Comparison of ENCODE assay signal across 8 cellular contexts in the genomic region with DNA sequence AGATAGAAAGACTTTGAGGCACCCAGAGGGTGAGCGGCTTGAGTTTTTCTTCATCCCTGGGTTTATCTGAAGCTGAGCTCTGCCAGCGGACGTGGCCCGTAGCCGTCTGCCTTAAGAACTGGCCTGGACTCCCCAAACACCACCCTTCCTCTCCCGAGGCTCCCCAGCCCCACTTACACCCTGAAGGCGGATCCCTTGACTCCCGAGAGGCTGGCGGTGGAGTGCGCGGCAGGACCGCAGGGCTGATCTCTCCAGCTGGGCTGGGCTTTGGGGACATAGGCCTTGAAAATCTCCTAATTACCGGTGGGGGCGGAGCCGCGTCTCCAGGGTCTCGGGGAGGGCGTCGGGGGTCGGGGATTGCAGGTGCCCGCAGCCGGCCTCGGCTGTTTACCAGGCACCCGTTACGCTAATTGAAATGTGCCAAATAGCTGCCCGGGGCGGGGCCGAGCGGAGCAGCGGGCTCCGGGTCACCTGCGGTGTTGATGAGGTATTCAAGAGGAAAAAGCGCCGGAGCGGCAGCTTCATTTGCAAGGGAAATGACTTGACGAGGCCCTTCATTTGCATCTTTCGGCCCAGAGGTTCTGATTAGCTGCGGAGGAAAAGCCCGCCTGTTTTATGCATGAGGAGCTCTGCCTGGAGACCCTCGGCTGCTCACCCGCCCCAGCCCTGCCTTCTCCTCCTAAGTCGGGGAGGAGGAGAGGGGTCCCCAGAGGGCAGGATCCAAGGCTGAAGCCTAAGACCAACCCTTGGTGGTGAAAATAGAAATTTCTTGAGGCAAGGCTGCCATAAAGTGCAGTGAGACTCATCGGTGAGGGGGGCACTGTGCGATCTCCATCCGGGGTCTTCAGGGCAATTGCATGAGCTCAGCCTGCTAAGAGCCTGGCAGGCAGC.
A peak's percentile ranks its signal among the peaks of the same experiment; 100 is the strongest.
DNase-seq lines count a peak whose midpoint lies in the region; ATAC-seq, FAIRE-seq and TF ChIP-seq lines count a peak whose summit lies in the region.

No MANE protein-coding gene starts in this region.

- H3K27ac Mint-ChIP-seq in stimulated activated naive B cell treated with anti-CD40 and anti-IgM and Interleukin-4, amounts not matched to agents 10 μg/mL and 1 μg/mL and 100 μg/mL, for 72 hours = peak overlapping the region; percentile 93

- H3K27ac ChIP-seq in cardiac muscle cell (peak overlapping the region; percentile 8), SK-N-MC (no peak overlapping the region), mesendoderm (ENCODE audit: low read depth, low read length) (peak overlapping the region; percentile 95), aorta (ENCODE audit: low read depth in 1 of 2, low read length in 2 of 2) (no peak overlapping the region)

- peaks cover 0 to 4% of the 10 kb centered on the region in 2 donors for H3K27me3 Mint-ChIP-seq in stimulated activated naive B cell treated with anti-CD40 and anti-IgM and Interleukin-4, amounts not matched to agents 10 μg/mL and 1 μg/mL and 100 μg/mL, for 72 hours

- TF ChIP-seq CTCF in cardiac muscle cell (IDR thresholded peaks at IDR 0.05; ENCODE audit: low read depth, low read length) (no peak), astrocyte of the spinal cord (IDR thresholded peaks at IDR 0.05; ENCODE audit: low read depth, low read length) (no peak)

- peak overlapping the region; percentile 57 for H3K4me3 ChIP-seq in cardiac muscle cell
- H3K4me3 ChIP-seq in SK-N-MC = peak overlapping the region; percentile 75
- peak overlapping the region; percentile 10 for H3K4me3 ChIP-seq in astrocyte of the spinal cord (ENCODE audit: low read depth, low read length)
- peak overlapping the region; percentile 12 for H3K4me3 ChIP-seq in mesendoderm (ENCODE audit: low read length)
- H3K4me3 ChIP-seq in aorta (ENCODE audit: low read length in 2 of 2) = no peak overlapping the region

- peak overlapping the region; percentile 52 for H2BK120ac ChIP-seq in mesendoderm (ENCODE audit: low read depth, low read length)

- no peak overlapping the region for H2AK5ac ChIP-seq in mesendoderm (ENCODE audit: low read length)

- no peaks in the 10 kb centered on the region for H3K9me3 ChIP-seq in cardiac muscle cell (ENCODE audit: low read depth)
- no peaks in the 10 kb centered on the region for H3K9me3 ChIP-seq in SK-N-MC (ENCODE audit: low read depth, low read length)
- no peaks in the 10 kb centered on the region for H3K9me3 ChIP-seq in aorta (ENCODE audit: control insufficient read depth, low read length)

- H3K36me3 ChIP-seq in cardiac muscle cell = no peaks in the 10 kb centered on the region
- no peaks in the 10 kb centered on the region for H3K36me3 ChIP-seq in SK-N-MC (ENCODE audit: insufficient read depth, low read length)
- H3K36me3 ChIP-seq in mesendoderm (ENCODE audit: control insufficient read depth, insufficient read depth, low read length) = no peaks in the 10 kb centered on the region
- no peaks in the 10 kb centered on the region for H3K36me3 ChIP-seq in aorta (ENCODE audit: control insufficient read depth in 1 of 2, insufficient read depth in 2 of 2, low read length in 1 of 2)

- peaks cover 17 to 35% of the 10 kb centered on the region in 2 donors for H3K4me1 Mint-ChIP-seq in stimulated activated naive B cell treated with anti-CD40 and anti-IgM and Interleukin-4, amounts not matched to agents 10 μg/mL and 1 μg/mL and 100 μg/mL, for 72 hours

- DNase-seq in cardiac muscle cell (ENCODE audit: low read depth in 1 of 2, low spot score in 1 of 2) (peak; percentile 15 to 89), cardiac septum (ENCODE audit: low spot score) (no peak), SK-N-MC (ENCODE audit: low read depth, low spot score) (no peak), astrocyte of the spinal cord (ENCODE audit: low read depth, low spot score) (peak; percentile 26), mesendoderm (peak; percentile 99), GM12892 (ENCODE audit: insufficient read length) (no peak), aorta (no peak)
- peak; percentile 73 for DNase-seq in stimulated activated naive B cell treated with anti-CD40 and anti-IgM and Interleukin-4, amounts not matched to agents 10 μg/mL and 1 μg/mL and 100 μg/mL, for 72 hours

- in situ Hi-C loops in astrocyte of the spinal cord (cut with HindIII; ENCODE audit: low sequenced_read_pairs) = no loop called here

- no peak for FAIRE-seq in GM12892 (lab: Jason Lieb, UNC)

- H2BK15ac ChIP-seq in mesendoderm (replicated peaks; ENCODE audit: low read depth) = no peak overlapping the region

- H3K79me1 ChIP-seq in mesendoderm (ENCODE audit: low read length) = no peaks in the 10 kb centered on the region

- no peaks in the 10 kb centered on the region for H3K79me2 ChIP-seq in mesendoderm (ENCODE audit: control insufficient read depth, insufficient read depth, low read length)

- H3K18ac ChIP-seq in mesendoderm (ENCODE audit: low read length) = peak overlapping the region; percentile 72

- H4K5ac ChIP-seq in mesendoderm (ENCODE audit: low read length) = no peak overlapping the region

- peak overlapping the region; percentile 64 for H2BK5ac ChIP-seq in mesendoderm (ENCODE audit: low read length)

- peak overlapping the region; percentile 83 for H3K56ac ChIP-seq in mesendoderm (ENCODE audit: low read length)

- peak overlapping the region; percentile 95 for H3K23ac ChIP-seq in mesendoderm (ENCODE audit: low read length)

- intact Hi-C loops in cardiac septum (cut with DNase I) (no loop called here), aorta (cut with DNase I) (no loop called here)

- no peak overlapping the region for H3K9ac ChIP-seq in SK-N-MC (ENCODE audit: insufficient read length)
- peak overlapping the region; percentile 67 for H3K9ac ChIP-seq in mesendoderm (ENCODE audit: low read length)

- H3K4me3 Mint-ChIP-seq in stimulated activated naive B cell treated with anti-CD40 and anti-IgM and Interleukin-4, amounts not matched to agents 10 μg/mL and 1 μg/mL and 100 μg/mL, for 72 hours = peak overlapping the region; percentile 85 to 88

- H3K9me3 Mint-ChIP-seq in stimulated activated naive B cell treated with anti-CD40 and anti-IgM and Interleukin-4, amounts not matched to agents 10 μg/mL and 1 μg/mL and 100 μg/mL, for 72 hours = no peaks in the 10 kb centered on the region

- peak; percentile 95 to 96 for ATAC-seq in stimulated activated naive B cell treated with anti-CD40 and anti-IgM and Interleukin-4, amounts not matched to agents 10 μg/mL and 1 μg/mL and 100 μg/mL, for 72 hours (replicated peaks)
- no peak for ATAC-seq in aorta (ENCODE audit: low FRiP score)

- H3K27me3 ChIP-seq in cardiac muscle cell (no peaks in the 10 kb centered on the region), mesendoderm (ENCODE audit: insufficient read depth, low read length, poor library complexity) (no peaks in the 10 kb centered on the region), aorta (ENCODE audit: control insufficient read depth in 1 of 2, insufficient read depth in 2 of 2, low read length in 1 of 2) (no peaks in the 10 kb centered on the region)

- no CpG with 5 or more reads among the region's 45 CpGs for WGBS in mesendoderm (ENCODE audit: extremely low coverage, insufficient coverage, low lambda C conversion rate)
- WGBS in aorta, 2 donors = 4% methylated on average over 44 to 45 of the region's 45 CpGs

- no peak for TF ChIP-seq POLR2A in GM12892 (IDR thresholded peaks at IDR 0.05; ENCODE audit: low read depth, low read length)

- no peak overlapping the region for H4K8ac ChIP-seq in mesendoderm (ENCODE audit: low read depth, low read length)

- H3K4me2 ChIP-seq in mesendoderm (ENCODE audit: low read length) = peak overlapping the region; percentile 57

- peaks cover 0 to under 1% of the 10 kb centered on the region in 2 donors for H3K36me3 Mint-ChIP-seq in stimulated activated naive B cell treated with anti-CD40 and anti-IgM and Interleukin-4, amounts not matched to agents 10 μg/mL and 1 μg/mL and 100 μg/mL, for 72 hours

- H3K4me1 ChIP-seq in cardiac muscle cell (ENCODE audit: low read depth) (no peaks in the 10 kb centered on the region), mesendoderm (ENCODE audit: control insufficient read depth, low read depth, low read length) (peaks cover 2% of the 10 kb centered on the region), aorta (ENCODE audit: control insufficient read depth in 1 of 2, insufficient read depth in 2 of 2, low read length in 2 of 2) (no peaks in the 10 kb centered on the region)

- H3K4ac ChIP-seq in mesendoderm (ENCODE audit: low read depth, low read length) = no peak overlapping the region

Comparison
In these comparisons a context has a peak if more than half of its experiments do, and no peak if none do; other contexts are left out.
1. DNase-seq: peak in cardiac muscle cell (2 of 2), astrocyte of the spinal cord (single experiment), mesendoderm (single experiment) and stimulated activated naive B cell treated with anti-CD40 and anti-IgM and Interleukin-4, amounts not matched to agents 10 μg/mL and 1 μg/mL and 100 μg/mL, for 72 hours (single experiment); none in cardiac septum (single experiment), SK-N-MC (single experiment), GM12892 (single experiment) and aorta (0 of 2).
2. H3K27ac ChIP-seq: peak in cardiac muscle cell (single experiment) and mesendoderm (single experiment); none in SK-N-MC (single experiment) and aorta (0 of 2).
3. H3K4me3 ChIP-seq: peak in cardiac muscle cell (single experiment), SK-N-MC (single experiment), astrocyte of the spinal cord (single experiment) and mesendoderm (single experiment); none in aorta (0 of 2).